Comparison of ENCODE assay signal across 8 cellular contexts in genomic region chr7:23357190-23358093, GRCh38. TPM values are rescaled to one million over a fixed set of nuclear protein-coding genes. Genes with fewer than 3 reads are reported as not detected.
A peak's percentile ranks its signal among the peaks of the same experiment; 100 is the strongest.
DNase-seq lines count a peak whose midpoint lies in the region; ATAC-seq and TF ChIP-seq lines count a peak whose summit lies in the region.

No MANE protein-coding gene starts in this region.

- CTCF ChIA-PET in HEK293T (lab: Yijun Ruan, JAX) = interaction anchor here (0.6 to 1.7 kb wide), 7 partner anchors 13 to 110 kb away, joined by 3 to 9 read pairs (median 3); no protein-coding TSS in a partner anchor

- no peak overlapping the region for H3K4me3 ChIP-seq in fibroblast of villous mesenchyme (ENCODE audit: low read depth, low read length)
- H3K4me3 ChIP-seq in ovary = no peak overlapping the region

- DNase-seq in SKM-1 treated with dmso at 0.1 percent for 144 hours (lab: John Stamatoyannopoulos, UW; ENCODE audit: unreplicated experiment) = peak; percentile 5
- DNase-seq in SKM-1 (lab: John Stamatoyannopoulos, UW; ENCODE audit: unreplicated experiment) = no peak
- peak; percentile 22 for DNase-seq in HEK293T (ENCODE audit: extremely low spot score)
- peak; percentile 72 for DNase-seq in RKO (ENCODE audit: low spot score)
- DNase-seq in fibroblast of villous mesenchyme (ENCODE audit: low read depth) = peak; percentile 51
- DNase-seq in ovary = no peak
- no peak for DNase-seq in activated CD8-positive, alpha-beta memory T cell treated with anti-CD3 and anti-CD28 coated beads, Interleukin-2, amount 50 U/mL, for 4 hours

- intact Hi-C loops in ovary (cut with DNase I) = no loop called here

- H3K4me1 ChIP-seq in ovary (ENCODE audit: insufficient read depth) = no peaks in the 10 kb centered on the region

- WGBS in ovary, 3 donors = 27 to 28% (median 28%) methylated on average over 6 of the region's 6 CpGs

- H3K27ac ChIP-seq in ovary = no peak overlapping the region

- no peaks in the 10 kb centered on the region for H3K27me3 ChIP-seq in ovary

- H3K36me3 ChIP-seq in ovary = no peaks in the 10 kb centered on the region

- TF ChIP-seq EP300 in ovary (IDR thresholded peaks at IDR 0.05) = no peak

- H3K9me3 ChIP-seq in ovary = no peaks in the 10 kb centered on the region

- no peak for ATAC-seq in HG02884 (IDR thresholded peaks at IDR 0.05; ENCODE audit: unreplicated experiment)

- TF ChIP-seq POLR2A in ovary (IDR thresholded peaks at IDR 0.05) = no peak

- peak; percentile 21 for TF ChIP-seq CTCF in fibroblast of villous mesenchyme (IDR thresholded peaks at IDR 0.05; ENCODE audit: insufficient read depth, low read depth, low read length)
- no peak for TF ChIP-seq CTCF in ovary (IDR thresholded peaks at IDR 0.05)

- POLR2A ChIA-PET in HEK293T (lab: Yijun Ruan, JAX) = interaction anchor here (0.9 to 1.5 kb wide), 2 partner anchors 109 to 116 kb away, joined by 3 read pairs; no protein-coding TSS in a partner anchor

TF ChIP-seq in HEK293T, 16 proteins besides CTCF, POLR2A, EP300 and RAD21:
- no peak for TF ChIP-seq SP1 (IDR thresholded peaks at IDR 0.05)
- TF ChIP-seq BHLHE40 (IDR thresholded peaks at IDR 0.05; ENCODE audit: borderline replicate concordance) = no peak

RNA-seq across cellular contexts. Expression of gene MALSU1, which starts 58.3 kb away (rescaled TPM):
- total RNA-seq in fibroblast of villous mesenchyme (60.0 and 62.8 TPM in 2 replicates), ovary (10 to 100 TPM; 49.8 to 88.7 (median 59.0) TPM)
- polyA plus RNA-seq in ovary = 10 to 100 TPM; 44.3 to 50.5 TPM

Comparison
In these comparisons a context has a peak if more than half of its experiments do, and no peak if none do; other contexts are left out.
1. DNase-seq: peak in SKM-1 treated with dmso at 0.1 percent for 144 hours (single experiment), HEK293T (single experiment), RKO (single experiment) and fibroblast of villous mesenchyme (single experiment); none in SKM-1 (single experiment), ovary (0 of 5) and activated CD8-positive, alpha-beta memory T cell treated with anti-CD3 and anti-CD28 coated beads, Interleukin-2, amount 50 U/mL, for 4 hours (single experiment).